1 cellular context compared by ENCODE assay signal in genomic region chr14:23320584-23321571, GRCh38.
TF ChIP-seq lines count a peak whose summit lies in the region.

Gene PABPN1 (plus strand): TSS chr14:23321457. CDS start chr14:23321470, 13 bp downstream.

TF ChIP-seq in HepG2, 621 proteins besides CTCF, POLR2A, EP300 and RAD21 (continued from another document and continues in another):
- TF ChIP-seq UBTF (CRISPR knock-in tag; IDR thresholded peaks at IDR 0.05) (peak; percentile 77), EEA1 (CRISPR knock-in tag; IDR thresholded peaks at IDR 0.05; ENCODE audit: borderline replicate concordance) (peak; percentile 85), HINFP (CRISPR knock-in tag; IDR thresholded peaks at IDR 0.05; ENCODE audit: low read depth) (peak; percentile 81), NFIC (IDR thresholded peaks at IDR 0.05; ENCODE audit: low read length) (no peak), XRCC5 (optimal IDR thresholded peaks at IDR 0.05; ENCODE audit: low read length) (peak; percentile 90), SP4 (CRISPR knock-in tag; IDR thresholded peaks at IDR 0.05) (peak; percentile 96), PRDM4 (CRISPR knock-in tag; IDR thresholded peaks at IDR 0.05; ENCODE audit: borderline replicate concordance) (no peak; the same call in 1 of the 2 replicates), LCORL (IDR thresholded peaks at IDR 0.05) (peak; percentile 94), LCORL (CRISPR knock-in tag; IDR thresholded peaks at IDR 0.05) (0 out of 2 replicates have a peak, but pooled peaks have one; percentile 45), MLLT10 (CRISPR knock-in tag; IDR thresholded peaks at IDR 0.05) (no peak), FOXO4 (CRISPR knock-in tag; conservative IDR thresholded peaks at IDR 0.05) (no peak), ZNF709 (CRISPR knock-in tag; IDR thresholded peaks at IDR 0.05) (peak; percentile 17; the same call in 1 of the 2 replicates), NKX3-1 (CRISPR knock-in tag; IDR thresholded peaks at IDR 0.05) (peak; percentile 97), ZFP41 (CRISPR knock-in tag; IDR thresholded peaks at IDR 0.05; ENCODE audit: borderline replicate concordance) (peak; percentile 95), SMARCC2 (IDR thresholded peaks at IDR 0.05) (peak; percentile 12; the same call in 1 of the 2 replicates), ZNF280D (CRISPR knock-in tag; IDR thresholded peaks at IDR 0.05) (peak; percentile 100), ZNF253 (CRISPR knock-in tag; IDR thresholded peaks at IDR 0.05; ENCODE audit: borderline replicate concordance) (no peak; the same call in 1 of the 2 replicates), GATAD1 (CRISPR knock-in tag; IDR thresholded peaks at IDR 0.05) (peak; percentile 96), RBM22 (optimal IDR thresholded peaks at IDR 0.05; ENCODE audit: low read length) (peak; percentile 100), DNMT3B (CRISPR knock-in tag; conservative IDR thresholded peaks at IDR 0.05) (no peak; the same call in 1 of the 2 replicates), PAWR (CRISPR knock-in tag; IDR thresholded peaks at IDR 0.05; ENCODE audit: borderline replicate concordance) (peak; percentile 80), ZNF589 (CRISPR knock-in tag; conservative IDR thresholded peaks at IDR 0.05) (peak; percentile 98), HNRNPK (IDR thresholded peaks at IDR 0.05; ENCODE audit: low read depth, low read length, poor library complexity, severe bottlenecking) (no peak), EZH2 (conservative IDR thresholded peaks at IDR 0.05; ENCODE audit: low read depth, low read length) (no peak), SNAPC2 (CRISPR knock-in tag; IDR thresholded peaks at IDR 0.05) (peak; percentile 95), SNAPC5 (CRISPR knock-in tag; IDR thresholded peaks at IDR 0.05; ENCODE audit: borderline replicate concordance) (peak; percentile 92; the same call in 1 of the 2 replicates), ZNF704 (CRISPR knock-in tag; IDR thresholded peaks at IDR 0.05; ENCODE audit: borderline replicate concordance) (peak; percentile 97), MEF2D (CRISPR knock-in tag; IDR thresholded peaks at IDR 0.05) (peak; percentile 98), ZFYVE20 (CRISPR knock-in tag; IDR thresholded peaks at IDR 0.05; ENCODE audit: borderline replicate concordance, low read depth) (no peak; the same call in 1 of the 2 replicates), ATF1 (CRISPR knock-in tag; IDR thresholded peaks at IDR 0.05) (no peak), ZNF749 (CRISPR knock-in tag; IDR thresholded peaks at IDR 0.05; ENCODE audit: borderline replicate concordance) (peak; percentile 92), ZNF251 (CRISPR knock-in tag; IDR thresholded peaks at IDR 0.05) (peak; percentile 82; the same call in 1 of the 2 replicates), ZNF7 (CRISPR knock-in tag; IDR thresholded peaks at IDR 0.05) (peak; percentile 54; the same call in 1 of the 2 replicates), SMARCE1 (IDR thresholded peaks at IDR 0.05; ENCODE audit: borderline replicate concordance) (no peak)
- TF ChIP-seq, protein P1, sequence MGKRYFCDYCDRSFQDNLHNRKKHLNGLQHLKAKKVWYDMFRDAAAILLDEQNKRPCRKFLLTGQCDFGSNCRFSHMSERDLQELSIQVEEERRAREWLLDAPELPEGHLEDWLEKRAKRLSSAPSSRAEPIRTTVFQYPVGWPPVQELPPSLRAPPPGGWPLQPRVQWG (CRISPR knock-in tag; IDR thresholded peaks at IDR 0.05; ENCODE audit: borderline replicate concordance, low read depth), result no peak
- TF ChIP-seq, protein P2, sequence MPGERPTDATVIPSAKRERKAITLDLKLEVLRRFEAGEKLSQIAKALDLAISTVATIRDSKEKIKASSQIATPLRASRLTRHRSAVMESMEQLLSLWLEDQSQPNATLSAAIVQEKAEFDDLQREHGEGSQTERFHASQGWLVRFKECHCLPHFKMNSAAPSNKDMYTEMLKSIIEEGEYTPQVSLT (CRISPR knock-in tag; IDR thresholded peaks at IDR 0.05; ENCODE audit: borderline replicate concordance, low read depth), result no peak
- TF ChIP-seq, protein P3, sequence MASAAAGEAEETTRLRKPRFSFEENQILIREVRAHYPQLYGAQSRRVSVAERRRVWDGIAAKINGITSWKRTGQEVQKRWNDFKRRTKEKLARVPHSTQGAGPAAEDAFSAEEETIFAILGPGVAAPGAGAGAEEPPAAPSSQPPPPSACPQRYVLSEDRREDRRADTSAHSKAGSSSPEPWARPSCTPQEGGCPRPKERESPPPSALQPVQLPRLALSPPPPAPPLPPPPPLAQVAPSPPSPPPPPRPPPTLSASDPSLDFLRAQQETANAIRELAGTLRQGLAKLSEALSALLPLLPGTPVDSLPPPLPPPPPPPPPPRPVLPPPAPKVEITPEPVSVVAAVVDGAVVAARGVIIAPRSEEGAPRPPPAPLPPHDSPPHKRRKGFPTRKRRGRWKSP (CRISPR knock-in tag; IDR thresholded peaks at IDR 0.05), result no peak
- TF ChIP-seq, protein P4, sequence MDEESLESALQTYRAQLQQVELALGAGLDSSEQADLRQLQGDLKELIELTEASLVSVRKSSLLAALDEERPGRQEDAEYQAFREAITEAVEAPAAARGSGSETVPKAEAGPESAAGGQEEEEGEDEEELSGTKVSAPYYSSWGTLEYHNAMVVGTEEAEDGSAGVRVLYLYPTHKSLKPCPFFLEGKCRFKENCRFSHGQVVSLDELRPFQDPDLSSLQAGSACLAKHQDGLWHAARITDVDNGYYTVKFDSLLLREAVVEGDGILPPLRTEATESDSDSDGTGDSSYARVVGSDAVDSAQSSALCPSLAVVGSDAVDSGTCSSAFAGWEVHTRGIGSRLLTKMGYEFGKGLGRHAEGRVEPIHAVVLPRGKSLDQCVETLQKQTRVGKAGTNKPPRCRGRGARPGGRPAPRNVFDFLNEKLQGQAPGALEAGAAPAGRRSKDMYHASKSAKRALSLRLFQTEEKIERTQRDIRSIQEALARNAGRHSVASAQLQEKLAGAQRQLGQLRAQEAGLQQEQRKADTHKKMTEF (CRISPR knock-in tag; IDR thresholded peaks at IDR 0.05), result peak; percentile 100
- TF ChIP-seq, protein P5, sequence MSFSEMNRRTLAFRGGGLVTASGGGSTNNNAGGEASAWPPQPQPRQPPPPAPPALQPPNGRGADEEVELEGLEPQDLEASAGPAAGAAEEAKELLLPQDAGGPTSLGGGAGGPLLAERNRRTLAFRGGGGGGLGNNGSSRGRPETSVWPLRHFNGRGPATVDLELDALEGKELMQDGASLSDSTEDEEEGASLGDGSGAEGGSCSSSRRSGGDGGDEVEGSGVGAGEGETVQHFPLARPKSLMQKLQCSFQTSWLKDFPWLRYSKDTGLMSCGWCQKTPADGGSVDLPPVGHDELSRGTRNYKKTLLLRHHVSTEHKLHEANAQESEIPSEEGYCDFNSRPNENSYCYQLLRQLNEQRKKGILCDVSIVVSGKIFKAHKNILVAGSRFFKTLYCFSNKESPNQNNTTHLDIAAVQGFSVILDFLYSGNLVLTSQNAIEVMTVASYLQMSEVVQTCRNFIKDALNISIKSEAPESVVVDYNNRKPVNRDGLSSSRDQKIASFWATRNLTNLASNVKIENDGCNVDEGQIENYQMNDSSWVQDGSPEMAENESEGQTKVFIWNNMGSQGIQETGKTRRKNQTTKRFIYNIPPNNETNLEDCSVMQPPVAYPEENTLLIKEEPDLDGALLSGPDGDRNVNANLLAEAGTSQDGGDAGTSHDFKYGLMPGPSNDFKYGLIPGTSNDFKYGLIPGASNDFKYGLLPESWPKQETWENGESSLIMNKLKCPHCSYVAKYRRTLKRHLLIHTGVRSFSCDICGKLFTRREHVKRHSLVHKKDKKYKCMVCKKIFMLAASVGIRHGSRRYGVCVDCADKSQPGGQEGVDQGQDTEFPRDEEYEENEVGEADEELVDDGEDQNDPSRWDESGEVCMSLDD (CRISPR knock-in tag; IDR thresholded peaks at IDR 0.05; ENCODE audit: borderline replicate concordance), result no peak; the same call in 1 of the 2 replicates
- TF ChIP-seq, protein P6, sequence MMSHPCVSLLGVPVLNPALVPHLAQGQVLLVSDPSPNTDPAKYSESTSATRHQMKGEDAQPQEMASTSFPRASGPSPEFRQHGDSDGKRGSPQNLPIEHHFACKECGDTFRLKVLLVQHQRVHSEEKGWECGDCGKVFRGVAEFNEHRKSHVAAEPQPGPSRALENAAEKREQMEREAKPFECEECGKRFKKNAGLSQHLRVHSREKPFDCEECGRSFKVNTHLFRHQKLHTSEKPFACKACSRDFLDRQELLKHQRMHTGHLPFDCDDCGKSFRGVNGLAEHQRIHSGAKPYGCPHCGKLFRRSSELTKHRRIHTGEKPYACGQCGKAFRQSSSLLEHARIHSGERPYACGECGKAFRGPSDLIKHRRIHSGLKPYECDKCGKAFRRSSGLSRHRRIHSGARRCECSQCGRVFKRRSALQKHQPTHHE (CRISPR knock-in tag; IDR thresholded peaks at IDR 0.05; ENCODE audit: borderline replicate concordance), result peak; percentile 34; the same call in 1 of the 2 replicates
